Comparison of ENCODE assay signal across 1 cellular context in genomic region chr1:43389326-43390313, GRCh38.
A peak's percentile ranks its signal among the peaks of the same experiment; 100 is the strongest.
TF ChIP-seq lines count a peak whose summit lies in the region.

Gene MED8 (minus strand): TSS chr1:43389800. CDS start chr1:43389764, 36 bp downstream.
Gene SZT2 (plus strand): TSS chr1:43389899. CDS start chr1:43389969, 70 bp downstream.

TF ChIP-seq in K562, 482 proteins besides CTCF, POLR2A, EP300 and RAD21 (continued from another document and continues in another):
- TF ChIP-seq SMAD2 (IDR thresholded peaks at IDR 0.05; ENCODE audit: low read depth, low read length) (no peak), PRPF4 (IDR thresholded peaks at IDR 0.05; ENCODE audit: insufficient read depth, low read depth, low read length, poor library complexity, severe bottlenecking) (no peak), BDP1 (IDR thresholded peaks at IDR 0.05; ENCODE audit: insufficient read depth, insufficient read length) (no peak), NR2F6 (CRISPR knock-in tag; IDR thresholded peaks at IDR 0.05) (no peak; the same call in 1 of the 2 replicates), ZNF511 (CRISPR knock-in tag; IDR thresholded peaks at IDR 0.05) (peak; percentile 56; the same call in 1 of the 2 replicates), KDM1A (IDR thresholded peaks at IDR 0.05) (no peak), FOXA1 (IDR thresholded peaks at IDR 0.05; ENCODE audit: borderline replicate concordance) (no peak), ZNF639 (CRISPR knock-in tag; conservative IDR thresholded peaks at IDR 0.05 in 1 of 2, IDR thresholded peaks at IDR 0.05 in 1 of 2) (no peak; a peak in 1 of 4 replicates), KAT8 (IDR thresholded peaks at IDR 0.05; ENCODE audit: low read depth) (no peak), ZNF408 (CRISPR knock-in tag; IDR thresholded peaks at IDR 0.05; ENCODE audit: low read depth) (no peak), ZNF175 (CRISPR knock-in tag; IDR thresholded peaks at IDR 0.05; ENCODE audit: low read depth) (no peak), CREB5 (CRISPR knock-in tag; IDR thresholded peaks at IDR 0.05) (no peak), FOXK2 (conservative IDR thresholded peaks at IDR 0.05 in 1 of 2, IDR thresholded peaks at IDR 0.05 in 1 of 2; ENCODE audit: low read depth in 2 of 2) (peak; percentile 54 to 74; a peak in 3 of 4 replicates), FOXO4 (CRISPR knock-in tag; IDR thresholded peaks at IDR 0.05) (no peak), POU5F1 (IDR thresholded peaks at IDR 0.05; ENCODE audit: borderline replicate concordance, low read depth, low read length, partially characterized antibody) (no peak), ETS2 (tag; IDR thresholded peaks at IDR 0.05; ENCODE audit: borderline replicate concordance, poor library complexity, severe bottlenecking) (no peak), JUNB (CRISPR knock-in tag; conservative IDR thresholded peaks at IDR 0.05) (no peak), ZBTB33 (CRISPR knock-in tag; IDR thresholded peaks at IDR 0.05) (peak; percentile 13; the same call in 1 of the 2 replicates), JUND (IDR thresholded peaks at IDR 0.05; ENCODE audit: borderline replicate concordance, low read depth, low read length) (no peak; the same call in none of the 2 replicates), JUND (tag; IDR thresholded peaks at IDR 0.05; ENCODE audit: borderline replicate concordance, low read depth, low read length) (peak; percentile 14; the same call in 1 of the 3 replicates), AFF1 (IDR thresholded peaks at IDR 0.05; ENCODE audit: low read depth in 1 of 2, partially characterized antibody in 2 of 2) (peak; percentile 65 to 76), ZNF384 (IDR thresholded peaks at IDR 0.05; ENCODE audit: low read depth, low read length) (no peak), ZNF436 (CRISPR knock-in tag; IDR thresholded peaks at IDR 0.05) (no peak), NFE2L1 (tag; IDR thresholded peaks at IDR 0.05; ENCODE audit: borderline replicate concordance, low read depth) (no peak), TFAP4 (CRISPR knock-in tag; IDR thresholded peaks at IDR 0.05; ENCODE audit: borderline replicate concordance) (peak; percentile 88; the same call in 1 of the 2 replicates), PREB (CRISPR knock-in tag; IDR thresholded peaks at IDR 0.05) (no peak), DEAF1 (CRISPR knock-in tag; IDR thresholded peaks at IDR 0.05) (no peak), USF1 (CRISPR knock-in tag; IDR thresholded peaks at IDR 0.05) (no peak), ADNP (tag; IDR thresholded peaks at IDR 0.05) (no peak), PHF8 (IDR thresholded peaks at IDR 0.05; ENCODE audit: borderline replicate concordance, low read length) (peak; percentile 100), AFF4 (CRISPR knock-in tag; IDR thresholded peaks at IDR 0.05) (no peak; the same call in 1 of the 2 replicates), HNRNPLL (IDR thresholded peaks at IDR 0.05; ENCODE audit: low read depth, low read length, poor library complexity, severe bottlenecking) (peak; percentile 45), BRD9 (IDR thresholded peaks at IDR 0.05; ENCODE audit: low read depth, partially characterized antibody) (no peak), ZNF77 (CRISPR knock-in tag; IDR thresholded peaks at IDR 0.05) (no peak), TCF15 (CRISPR knock-in tag; IDR thresholded peaks at IDR 0.05) (no peak), SLC30A9 (CRISPR knock-in tag; IDR thresholded peaks at IDR 0.05) (no peak)
